Comparison of ENCODE assay signal across 6 cellular contexts in genomic region chr3:105762214-105762613, GRCh38.
A peak's percentile ranks its signal among the peaks of the same experiment; 100 is the strongest.
DNase-seq lines count a peak whose midpoint lies in the region; ATAC-seq and TF ChIP-seq lines count a peak whose summit lies in the region.
"Not testable (repeated sequence)": the region's sequence is repeated elsewhere in the genome, so short reads cannot be mapped to it uniquely, and the experiment has no call there.

No MANE protein-coding gene starts in this region.

- not testable (repeated sequence) for H3K9ac ChIP-seq in endodermal cell (ENCODE audit: extremely low read depth, low read length, poor library complexity, severe bottlenecking)

- H3K27ac Mint-ChIP-seq in CD8-positive, alpha-beta T cell = peak overlapping the region; percentile 75
- peak overlapping the region; percentile 60 for H3K27ac Mint-ChIP-seq in activated CD8-positive, alpha-beta T cell treated with anti-CD3 and anti-CD28 coated beads, Interleukin-2, amount 10 ng/mL, durations not matched to agents 7 days and 5 days
- H3K27ac Mint-ChIP-seq in activated naive CD8-positive, alpha-beta T cell = peak overlapping the region; percentile 93
- not testable (repeated sequence) for H3K27ac Mint-ChIP-seq in endodermal cell
- H3K27ac Mint-ChIP-seq in natural killer cell = peak overlapping the region; percentile 90

- not testable (repeated sequence) for ATAC-seq in CD8-positive, alpha-beta T cell; activated CD8-positive, alpha-beta T cell treated with anti-CD3 and anti-CD28 coated beads, Interleukin-2, amount 10 ng/mL, durations not matched to agents 7 days and 5 days; natural killer cell

- intact Hi-C loops in CD8-positive, alpha-beta T cell (cut with DNase I, micrococcal nuclease); natural killer cell (cut with micrococcal nuclease): not testable (repeated sequence)

- not testable (repeated sequence) for H3K27me3 ChIP-seq in CD8-positive, alpha-beta T cell (ENCODE audit: insufficient read depth, low read length); endodermal cell (ENCODE audit: control insufficient read depth, insufficient read depth, low read length, poor library complexity, severe bottlenecking)

- not testable (repeated sequence) for DNase-seq in CD8-positive, alpha-beta T cell; activated CD8-positive, alpha-beta T cell treated with anti-CD3 and anti-CD28 coated beads, Interleukin-2, amount 10 ng/mL, durations not matched to agents 7 days and 5 days; endodermal cell; natural killer cell
- DNase-seq in UCSD-AML1 (lab: John Stamatoyannopoulos, UW; ENCODE audit: unreplicated experiment) = peak; percentile 4

- H3K4me1 ChIP-seq in CD8-positive, alpha-beta T cell (ENCODE audit: insufficient read depth, low read length) = peaks cover 42% of the 10 kb centered on the region
- H3K4me1 ChIP-seq in endodermal cell (ENCODE audit: control insufficient read depth, insufficient read depth, low read length) = not testable (repeated sequence)

- not testable (repeated sequence) for H3K9me3 ChIP-seq in CD8-positive, alpha-beta T cell (ENCODE audit: low read length)
- H3K9me3 ChIP-seq in endodermal cell (ENCODE audit: control insufficient read depth, low read length) = peaks cover 71% of the 10 kb centered on the region

- not testable (repeated sequence) for H3K4me3 Mint-ChIP-seq in CD8-positive, alpha-beta T cell; activated CD8-positive, alpha-beta T cell treated with anti-CD3 and anti-CD28 coated beads, Interleukin-2, amount 10 ng/mL, durations not matched to agents 7 days and 5 days; activated naive CD8-positive, alpha-beta T cell; endodermal cell; natural killer cell

- not testable (repeated sequence) for TF ChIP-seq CTCF in CD8-positive, alpha-beta T cell (IDR thresholded peaks at IDR 0.05); endodermal cell (conservative IDR thresholded peaks at IDR 0.05); natural killer cell (IDR thresholded peaks at IDR 0.05)

- peaks cover 11% of the 10 kb centered on the region for H3K36me3 ChIP-seq in CD8-positive, alpha-beta T cell (ENCODE audit: insufficient read depth, low read length)
- peaks cover 19% of the 10 kb centered on the region for H3K36me3 ChIP-seq in endodermal cell (ENCODE audit: control insufficient read depth, insufficient read depth, low read length)

- POLR2A ChIA-PET in CD8-positive, alpha-beta T cell (lab: Charles Lee) = interaction anchor here (1.5 kb wide), 1 partner anchor 18 kb away, joined by 3 read pairs; no protein-coding TSS in a partner anchor
- POLR2A ChIA-PET in activated CD8-positive, alpha-beta T cell treated with anti-CD3 and anti-CD28 coated beads, Interleukin-2, amount 10 ng/mL, durations not matched to agents 7 days and 5 days (lab: Charles Lee) = not testable (repeated sequence)

- not testable (repeated sequence) for H3K4me3 ChIP-seq in CD8-positive, alpha-beta T cell (ENCODE audit: low read depth, low read length)
- peak overlapping the region; percentile 58 for H3K4me3 ChIP-seq in endodermal cell (ENCODE audit: low read length)

- not testable (repeated sequence) for H3K27me3 Mint-ChIP-seq in CD8-positive, alpha-beta T cell (ENCODE audit: low read depth); activated CD8-positive, alpha-beta T cell treated with anti-CD3 and anti-CD28 coated beads, Interleukin-2, amount 10 ng/mL, durations not matched to agents 7 days and 5 days (ENCODE audit: low read depth); activated naive CD8-positive, alpha-beta T cell; endodermal cell (ENCODE audit: insufficient read depth); natural killer cell (ENCODE audit: low read depth in 2 of 2)

- CTCF ChIA-PET in CD8-positive, alpha-beta T cell (lab: Charles Lee) = interaction anchor here (1.0 kb wide), 1 partner anchor 39 kb away, joined by 4 read pairs; no protein-coding TSS in a partner anchor
- CTCF ChIA-PET in activated CD8-positive, alpha-beta T cell treated with anti-CD3 and anti-CD28 coated beads, Interleukin-2, amount 10 ng/mL, durations not matched to agents 7 days and 5 days (lab: Charles Lee) = not testable (repeated sequence)

- not testable (repeated sequence) for H3K27ac ChIP-seq in CD8-positive, alpha-beta T cell (ENCODE audit: low read depth, low read length); endodermal cell (ENCODE audit: low read depth, low read length)

- peaks cover 73% of the 10 kb centered on the region for H3K4me1 Mint-ChIP-seq in CD8-positive, alpha-beta T cell (ENCODE audit: low read depth)
- peaks cover 75% of the 10 kb centered on the region for H3K4me1 Mint-ChIP-seq in activated CD8-positive, alpha-beta T cell treated with anti-CD3 and anti-CD28 coated beads, Interleukin-2, amount 10 ng/mL, durations not matched to agents 7 days and 5 days (ENCODE audit: low read depth)
- peaks cover 73% of the 10 kb centered on the region for H3K4me1 Mint-ChIP-seq in activated naive CD8-positive, alpha-beta T cell (ENCODE audit: low read depth)
- not testable (repeated sequence) for H3K4me1 Mint-ChIP-seq in endodermal cell
- H3K4me1 Mint-ChIP-seq in natural killer cell = peaks cover 67 to 78% of the 10 kb centered on the region in 2 donors

- H3K9me3 Mint-ChIP-seq in CD8-positive, alpha-beta T cell = peaks cover 18% of the 10 kb centered on the region
- H3K9me3 Mint-ChIP-seq in activated CD8-positive, alpha-beta T cell treated with anti-CD3 and anti-CD28 coated beads, Interleukin-2, amount 10 ng/mL, durations not matched to agents 7 days and 5 days (ENCODE audit: insufficient read depth) = peaks cover 33% of the 10 kb centered on the region
- H3K9me3 Mint-ChIP-seq in activated naive CD8-positive, alpha-beta T cell (ENCODE audit: low read depth); natural killer cell: not testable (repeated sequence)
- peaks cover 48% of the 10 kb centered on the region for H3K9me3 Mint-ChIP-seq in endodermal cell

- 97 to 100% methylated on average over 1 of the region's 1 CpG for WGBS in endodermal cell (ENCODE audit: insufficient coverage in 1 of 2, insufficient read length in 1 of 2), 2 experiments

- peaks cover 69% of the 10 kb centered on the region for H3K36me3 Mint-ChIP-seq in CD8-positive, alpha-beta T cell
- H3K36me3 Mint-ChIP-seq in activated CD8-positive, alpha-beta T cell treated with anti-CD3 and anti-CD28 coated beads, Interleukin-2, amount 10 ng/mL, durations not matched to agents 7 days and 5 days (ENCODE audit: low read depth) = peaks cover 90% of the 10 kb centered on the region
- H3K36me3 Mint-ChIP-seq in activated naive CD8-positive, alpha-beta T cell = peaks cover 44% of the 10 kb centered on the region
- H3K36me3 Mint-ChIP-seq in endodermal cell (ENCODE audit: low read depth) (peaks cover 79% of the 10 kb centered on the region), natural killer cell (peaks cover 25% of the 10 kb centered on the region)
